ENCODE assay signal across 10 cellular contexts in the genomic region with DNA sequence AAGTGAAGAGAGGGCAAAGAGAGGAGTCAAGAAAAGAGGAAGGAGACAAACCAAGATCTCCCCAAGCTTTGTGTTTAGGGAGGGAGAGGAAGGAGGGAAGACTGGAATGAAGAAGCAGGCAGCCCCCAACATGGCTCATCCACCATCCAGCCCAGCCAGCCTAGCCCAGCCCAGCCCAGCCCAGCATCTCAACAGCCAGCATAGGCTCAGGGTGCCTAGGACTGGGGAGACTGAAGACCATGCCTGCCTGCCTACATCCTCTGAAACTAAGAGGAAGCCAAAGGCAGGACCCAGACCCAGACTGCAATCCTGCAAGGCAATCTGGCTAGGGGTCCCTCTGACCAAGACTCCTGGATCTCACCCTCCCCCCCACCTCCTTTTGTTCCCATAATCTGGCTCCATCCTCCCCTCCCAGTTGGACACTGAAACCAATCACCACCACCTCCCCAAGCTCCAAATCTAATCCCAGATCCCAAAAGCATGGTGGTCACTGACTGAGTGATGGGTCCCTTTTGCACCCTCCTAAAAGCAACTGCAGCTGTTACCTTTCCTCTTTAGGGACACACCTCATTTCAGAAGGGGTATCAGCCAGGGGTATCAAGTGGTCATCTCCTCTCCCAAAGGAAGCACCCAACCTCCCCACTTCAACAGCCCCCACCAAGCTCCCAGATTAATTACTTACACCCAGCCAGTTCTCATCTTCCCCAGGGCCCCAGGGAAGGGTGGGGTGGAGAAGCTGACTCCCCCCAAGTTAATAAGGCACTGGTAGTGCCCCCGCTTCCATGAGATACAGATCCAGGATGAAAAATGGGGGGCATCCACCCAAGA. TPM values are rescaled to one million over a fixed set of nuclear protein-coding genes. Genes with fewer than 3 reads are reported as not detected.
DNase-seq lines count a peak whose midpoint lies in the region; ATAC-seq and TF ChIP-seq lines count a peak whose summit lies in the region.
"Had no signal": no experiment of that assay in that cellular context is flagged by ENCODE, and none has a peak within 500 bp of the region (broad histone marks: within the 10 kb centered on the region; RNA-seq: fewer than 3 reads in every experiment).

No MANE protein-coding gene starts in this region.

- H3K9me3 Mint-ChIP-seq in activated naive CD4-positive, alpha-beta T cell treated with anti-CD3 and anti-CD28 coated beads, Interleukin-2, amount 50 U/mL, for 24 hours, result no peaks in the 10 kb centered on the region

- TF ChIP-seq CTCF in astrocyte of the spinal cord (IDR thresholded peaks at IDR 0.05; ENCODE audit: low read depth, low read length) (no peak), lung (IDR thresholded peaks at IDR 0.05; ENCODE audit: control extremely low read depth, extremely low read depth) (no peak)

- peak overlapping the region; percentile 76 for H3K4me3 ChIP-seq in astrocyte of the spinal cord (ENCODE audit: low read depth, low read length)
- H3K4me3 ChIP-seq in lung, result peak overlapping the region; percentile 96
- peak overlapping the region; percentile 97 for H3K4me3 ChIP-seq in urinary bladder (ENCODE audit: low read depth, low read length)

- H3K36me3 Mint-ChIP-seq in activated naive CD4-positive, alpha-beta T cell treated with anti-CD3 and anti-CD28 coated beads, Interleukin-2, amount 50 U/mL, for 24 hours, result no peaks in the 10 kb centered on the region

- H3K4me1 ChIP-seq in lung (ENCODE audit: control insufficient read depth in 2 of 2, insufficient read depth in 2 of 2, low read length in 2 of 2), result peaks cover 15 to 25% of the 10 kb centered on the region in 2 donors
- no peaks in the 10 kb centered on the region for H3K4me1 ChIP-seq in urinary bladder (ENCODE audit: insufficient read depth)

- ATAC-seq in lung (ENCODE audit: insufficient read depth, low FRiP score) (no peak), GM18870 (IDR thresholded peaks at IDR 0.05; ENCODE audit: unreplicated experiment) (no peak)

- no peak for DNase-seq in activated naive CD4-positive, alpha-beta T cell (lab: John Stamatoyannopoulos, UW)
- no peak for DNase-seq in astrocyte of the spinal cord (ENCODE audit: low read depth, low spot score)
- no peak for DNase-seq in lung (ENCODE audit: low spot score)
- DNase-seq in NCI-H1048 (lab: John Stamatoyannopoulos, UW), result no peak
- no peak for DNase-seq in NCI-H1694 (lab: John Stamatoyannopoulos, UW)
- DNase-seq: small intestine had no signal

- peaks cover 0 to 1% of the 10 kb centered on the region in 2 donors for H3K36me3 ChIP-seq in lung (ENCODE audit: control insufficient read depth in 2 of 2, insufficient read depth in 2 of 2, low read length in 2 of 2)
- no peaks in the 10 kb centered on the region for H3K36me3 ChIP-seq in urinary bladder (ENCODE audit: insufficient read depth)

- peak overlapping the region; percentile 93 for H3K27ac Mint-ChIP-seq in activated naive CD4-positive, alpha-beta T cell treated with anti-CD3 and anti-CD28 coated beads, Interleukin-2, amount 50 U/mL, for 24 hours

- peaks cover 0 to 1% of the 10 kb centered on the region in 2 donors for H3K9me3 ChIP-seq in lung (ENCODE audit: control insufficient read depth in 2 of 2, insufficient read depth in 1 of 2, low read length in 1 of 2)

- peak overlapping the region; percentile 91 for H3K4me3 Mint-ChIP-seq in activated naive CD4-positive, alpha-beta T cell treated with anti-CD3 and anti-CD28 coated beads, Interleukin-2, amount 50 U/mL, for 24 hours

- peak overlapping the region in 1 of 2 donors; percentile 85 for H3K27ac ChIP-seq in lung (ENCODE audit: low read depth in 1 of 2, low read length in 1 of 2)
- no peak overlapping the region for H3K27ac ChIP-seq in urinary bladder (ENCODE audit: low read depth)

- no peaks in the 10 kb centered on the region for H3K27me3 Mint-ChIP-seq in activated naive CD4-positive, alpha-beta T cell treated with anti-CD3 and anti-CD28 coated beads, Interleukin-2, amount 50 U/mL, for 24 hours

- peaks cover 48% of the 10 kb centered on the region for H3K4me1 Mint-ChIP-seq in activated naive CD4-positive, alpha-beta T cell treated with anti-CD3 and anti-CD28 coated beads, Interleukin-2, amount 50 U/mL, for 24 hours

- H3K27me3 ChIP-seq in lung (ENCODE audit: control insufficient read depth, insufficient read depth), result no peaks in the 10 kb centered on the region

- 45 to 49% methylated on average over 1 of the region's 1 CpG for WGBS in lung, 2 donors
- 33% methylated on average over 1 of the region's 1 CpG for WGBS in urinary bladder

- in situ Hi-C loops in astrocyte of the spinal cord (cut with HindIII; ENCODE audit: low sequenced_read_pairs), result no loop called here

RNA-seq across cellular contexts. Expression of a gene that starts 1.2 kb away (rescaled TPM):
- total RNA-seq in lung (10 to 100 TPM; 33.8 to 77.4 TPM), urinary bladder (26.9 TPM)
- polyA plus RNA-seq in lung (10 to 100 TPM; 29.6 to 39.0 TPM), urinary bladder (43.3 TPM)

RNA-seq across cellular contexts. Expression of a gene that starts 19.5 kb away (rescaled TPM):
- 1 to 10 TPM in 1 of 2 donors, under 1 TPM in 1; 0.88 to 1.3 TPM for total RNA-seq in lung
- under 1 TPM; 0.61 to 0.87 TPM for polyA plus RNA-seq in lung
- 1.5 TPM for total RNA-seq in urinary bladder
- polyA plus RNA-seq in urinary bladder, result 0.87 TPM

RNA-seq across cellular contexts. Expression of a gene that starts 48.3 kb away (rescaled TPM):
- total RNA-seq in lung, result under 1 TPM in 1 of 2 donors, not detected in 1; 0.11 TPM
- polyA plus RNA-seq in lung, result under 1 TPM; 0.10 TPM
- 0.69 TPM for total RNA-seq in urinary bladder
- 1.2 TPM for polyA plus RNA-seq in urinary bladder
- total RNA-seq: RPMI7951 had no signal

RNA-seq across cellular contexts. Expression of a gene that starts 51.7 kb away (rescaled TPM):
- total RNA-seq in lung (10 to 100 TPM; 21.2 to 74.6 TPM), urinary bladder (10.5 TPM)
- polyA plus RNA-seq in lung (10 to 100 TPM; 84.8 to 87.4 TPM), urinary bladder (86.1 TPM)

RNA-seq across cellular contexts. Expression of a gene that starts 55.7 kb away (rescaled TPM):
- total RNA-seq in lung (10 to 100 TPM; 14.8 to 45.3 TPM), urinary bladder (17.2 TPM)
- polyA plus RNA-seq in lung (10 to 100 TPM; 25.8 to 54.6 TPM), urinary bladder (20.9 TPM)
